In genomic region chrX:479273-479981, GRCh38 we compare ENCODE assay signal across 22 cellular contexts.
DNase-seq lines count a peak whose midpoint lies in the region; ATAC-seq, FAIRE-seq and TF ChIP-seq lines count a peak whose summit lies in the region.
"Had no signal": no experiment of that assay in that cellular context is flagged by ENCODE, and none has a peak within 500 bp of the region (broad histone marks: within the 10 kb centered on the region; RNA-seq: fewer than 3 reads in every experiment).

No MANE protein-coding gene starts in this region.

- no TSS peak for BruUV-seq in K562 (replicated peaks; lab: Mats Ljungman, UMichigan)

- CTCF ChIA-PET in activated CD4-positive, alpha-beta memory T cell treated with anti-CD3 and anti-CD28 coated beads for 36 hours (lab: Charles Lee): no interaction called here
- CTCF ChIA-PET in activated CD4-positive, alpha-beta memory T cell treated with anti-CD3 and anti-CD28 coated beads, Interleukin-2, amount 10 ng/mL, durations not matched to agents 7 days and 5 days (lab: Charles Lee): no interaction called here
- CTCF ChIA-PET in K562 (lab: Yijun Ruan, JAX; ENCODE audit: low intra/inter-chr PET ratio): no interaction called here

- H3K27ac Mint-ChIP-seq in activated CD4-positive, alpha-beta memory T cell treated with anti-CD3 and anti-CD28 coated beads for 36 hours: no peak overlapping the region
- H3K27ac Mint-ChIP-seq in activated CD4-positive, alpha-beta memory T cell treated with anti-CD3 and anti-CD28 coated beads, Interleukin-2, amount 10 ng/mL, durations not matched to agents 7 days and 5 days: no peak overlapping the region
- H3K27ac Mint-ChIP-seq in stimulated activated naive CD8-positive, alpha-beta T cell treated with anti-CD3 and anti-CD28 coated beads, Interleukin-15, amount 100 ng/mL, for 72 hours: no peak overlapping the region
- no peak overlapping the region for H3K27ac Mint-ChIP-seq in natural killer cell treated with Interleukin-12 subunit alpha and Interleukin-12 subunit beta and Interleukin-15 and Interleukin-18, amount 100 ng/mL, for 72 hours
- H3K27ac Mint-ChIP-seq: CD4-positive, alpha-beta memory T cell had no signal

- H3K4me3 Mint-ChIP-seq in activated CD4-positive, alpha-beta memory T cell treated with anti-CD3 and anti-CD28 coated beads for 36 hours: no peak overlapping the region
- no peak overlapping the region for H3K4me3 Mint-ChIP-seq in activated CD4-positive, alpha-beta memory T cell treated with anti-CD3 and anti-CD28 coated beads, Interleukin-2, amount 10 ng/mL, durations not matched to agents 7 days and 5 days
- no peak overlapping the region for H3K4me3 Mint-ChIP-seq in stimulated activated naive CD8-positive, alpha-beta T cell treated with anti-CD3 and anti-CD28 coated beads, Interleukin-15, amount 100 ng/mL, for 72 hours
- H3K4me3 Mint-ChIP-seq in natural killer cell treated with Interleukin-12 subunit alpha and Interleukin-12 subunit beta and Interleukin-15 and Interleukin-18, amount 100 ng/mL, for 72 hours: no peak overlapping the region
- H3K4me3 Mint-ChIP-seq: CD4-positive, alpha-beta memory T cell had no signal

- no peaks in the 10 kb centered on the region for H4K20me1 ChIP-seq in K562 (replicated peaks; ENCODE audit: control insufficient read depth, insufficient read depth, low read length)

- H3K9me3 ChIP-seq in K562 (replicated peaks; ENCODE audit: control insufficient read depth, insufficient read depth, low read depth, low read length): no peaks in the 10 kb centered on the region
- H3K9me3 ChIP-seq: A549 had no signal

- no peaks in the 10 kb centered on the region for H3K36me3 ChIP-seq in K562 (ENCODE audit: control insufficient read depth, insufficient read depth, low read length)

- no peaks in the 10 kb centered on the region; a peak in 1 of 5 replicates for H3K4me1 ChIP-seq in K562 (replicated peaks in 1 of 2; ENCODE audit: control insufficient read depth in 2 of 2, insufficient read depth in 2 of 2, low read length in 2 of 2)

- no peaks in the 10 kb centered on the region for H3K79me2 ChIP-seq in K562 (ENCODE audit: control insufficient read depth, insufficient read depth, low read length)

- H3K9me3 Mint-ChIP-seq in activated CD4-positive, alpha-beta memory T cell treated with anti-CD3 and anti-CD28 coated beads for 36 hours: no peaks in the 10 kb centered on the region
- H3K9me3 Mint-ChIP-seq in activated CD4-positive, alpha-beta memory T cell treated with anti-CD3 and anti-CD28 coated beads, Interleukin-2, amount 10 ng/mL, durations not matched to agents 7 days and 5 days: peaks cover 35% of the 10 kb centered on the region
- peaks cover 0 to 4% of the 10 kb centered on the region in 2 donors for H3K9me3 Mint-ChIP-seq in stimulated activated naive CD8-positive, alpha-beta T cell treated with anti-CD3 and anti-CD28 coated beads, Interleukin-15, amount 100 ng/mL, for 72 hours
- peaks cover 4% of the 10 kb centered on the region for H3K9me3 Mint-ChIP-seq in natural killer cell treated with Interleukin-12 subunit alpha and Interleukin-12 subunit beta and Interleukin-15 and Interleukin-18, amount 100 ng/mL, for 72 hours

- POLR2A ChIA-PET in activated CD4-positive, alpha-beta memory T cell treated with anti-CD3 and anti-CD28 coated beads for 36 hours (lab: Charles Lee): no interaction called here
- POLR2A ChIA-PET in activated CD4-positive, alpha-beta memory T cell treated with anti-CD3 and anti-CD28 coated beads, Interleukin-2, amount 10 ng/mL, durations not matched to agents 7 days and 5 days (lab: Charles Lee): no interaction called here
- POLR2A ChIA-PET in K562 (lab: Yijun Ruan, JAX): no interaction called here

- H3K4me2 ChIP-seq in K562 (ENCODE audit: insufficient read depth, low read length): no peak overlapping the region
- H3K4me2 ChIP-seq: A549 had no signal

- H3K4me3 ChIP-seq in K562: no peak overlapping the region
- H3K4me3 ChIP-seq: A549, GM23248 had no signal

- in situ Hi-C loops in K562 (cut with MboI): no loop called here

- no peak overlapping the region for H3K9ac ChIP-seq in K562 (ENCODE audit: insufficient read depth in 1 of 2, low read depth in 2 of 2, low read length in 2 of 2)
- H3K9ac ChIP-seq: GM23248 had no signal

- H3K9me1 ChIP-seq in K562 (ENCODE audit: control insufficient read depth, insufficient read depth, low read length): no peaks in the 10 kb centered on the region

- H2AFZ ChIP-seq in K562 (ENCODE audit: low read depth, low read length): no peak overlapping the region
- H2AFZ ChIP-seq: GM23248 had no signal

- peak; percentile 11 for DNase-seq in activated CD4-positive, alpha-beta memory T cell treated with anti-CD3 and anti-CD28 coated beads for 36 hours
- DNase-seq in activated CD4-positive, alpha-beta memory T cell treated with anti-CD3 and anti-CD28 coated beads, Interleukin-2, amount 10 ng/mL, durations not matched to agents 7 days and 5 days: no peak
- DNase-seq in stimulated activated naive CD8-positive, alpha-beta T cell treated with anti-CD3 and anti-CD28 coated beads, Interleukin-15, amount 100 ng/mL, for 72 hours: peak in 1 of 2 donors; percentile 37
- no peak for DNase-seq in stimulated activated naive CD8-positive, alpha-beta T cell treated with anti-CD3 and anti-CD28 coated beads, Interleukin-15, Interleukin-2, amounts not matched to agents 100 U/mL and 50 U/mL, for 24 hours
- DNase-seq in K562 (ENCODE audit: extremely low read depth in 1 of 4, low spot score in 3 of 4): peak in 1 of 4 experiments; percentile 9
- DNase-seq in natural killer cell treated with Interleukin-12 subunit alpha and Interleukin-12 subunit beta and Interleukin-15 and Interleukin-18, amount 100 ng/mL, for 72 hours (ENCODE audit: low spot score): no peak
- DNase-seq: C1 segment of cervical spinal cord; CD4-positive, alpha-beta memory T cell; COR-L47; DMS53; GM23248; H7; Kasumi-1; NCI-H1092 treated with DMSO at 0.1 percent for 48 hours; NCI-H1436; NCI-H187; NCI-H2081 treated with DMSO at 0.1 percent for 48 hours; NCI-H2171; NCI-H524; NCI-H774 had no signal

- H3K27me3 Mint-ChIP-seq in activated CD4-positive, alpha-beta memory T cell treated with anti-CD3 and anti-CD28 coated beads for 36 hours: no peaks in the 10 kb centered on the region
- no peaks in the 10 kb centered on the region for H3K27me3 Mint-ChIP-seq in activated CD4-positive, alpha-beta memory T cell treated with anti-CD3 and anti-CD28 coated beads, Interleukin-2, amount 10 ng/mL, durations not matched to agents 7 days and 5 days
- H3K27me3 Mint-ChIP-seq in stimulated activated naive CD8-positive, alpha-beta T cell treated with anti-CD3 and anti-CD28 coated beads, Interleukin-15, amount 100 ng/mL, for 72 hours: no peaks in the 10 kb centered on the region
- peaks cover 0 to 3% of the 10 kb centered on the region in 2 donors for H3K27me3 Mint-ChIP-seq in natural killer cell treated with Interleukin-12 subunit alpha and Interleukin-12 subunit beta and Interleukin-15 and Interleukin-18, amount 100 ng/mL, for 72 hours
- H3K27me3 Mint-ChIP-seq: CD4-positive, alpha-beta memory T cell had no signal

- intact Hi-C loops in activated CD4-positive, alpha-beta memory T cell treated with anti-CD3 and anti-CD28 coated beads for 36 hours (cut with micrococcal nuclease): no loop called here
- intact Hi-C loops in K562 (cut with micrococcal nuclease): no loop called here

- no peak for TF ChIP-seq CTCF in K562 (IDR thresholded peaks at IDR 0.05 in 2 of 3, conservative IDR thresholded peaks at IDR 0.05 in 1 of 3; ENCODE audit: insufficient read depth in 2 of 3, low read depth in 1 of 3, low read length in 3 of 3)

- no peaks in the 10 kb centered on the region for H3K36me3 Mint-ChIP-seq in activated CD4-positive, alpha-beta memory T cell treated with anti-CD3 and anti-CD28 coated beads for 36 hours
- no peaks in the 10 kb centered on the region for H3K36me3 Mint-ChIP-seq in activated CD4-positive, alpha-beta memory T cell treated with anti-CD3 and anti-CD28 coated beads, Interleukin-2, amount 10 ng/mL, durations not matched to agents 7 days and 5 days (ENCODE audit: low read depth)
- peaks cover 5% of the 10 kb centered on the region for H3K36me3 Mint-ChIP-seq in natural killer cell treated with Interleukin-12 subunit alpha and Interleukin-12 subunit beta and Interleukin-15 and Interleukin-18, amount 100 ng/mL, for 72 hours
- H3K36me3 Mint-ChIP-seq: CD4-positive, alpha-beta memory T cell had no signal

- H3K27ac ChIP-seq in K562 (ENCODE audit: extremely low read depth, low read depth, low read length): no peak overlapping the region
- H3K27ac ChIP-seq: A549, GM23248 had no signal

- WGBS in K562 (ENCODE audit: insufficient coverage, low coverage, missing lambda C conversion rate): 25% methylated on average over 10 of the region's 20 CpGs

- TF ChIP-seq RAD21 in K562 (CRISPR knock-in tag; conservative IDR thresholded peaks at IDR 0.05 in 1 of 2, IDR thresholded peaks at IDR 0.05 in 1 of 2): no peak

- peaks cover 0 to 26% of the 10 kb centered on the region in 2 experiments; a peak in 3 of 5 replicates for H3K27me3 ChIP-seq in K562 (ENCODE audit: control insufficient read depth in 2 of 2, insufficient read depth in 2 of 2, low read length in 2 of 2)

- ATAC-seq in stimulated activated naive CD8-positive, alpha-beta T cell treated with anti-CD3 and anti-CD28 coated beads, Interleukin-15, amount 100 ng/mL, for 72 hours: peak; percentile 68
- ATAC-seq in stimulated activated naive CD8-positive, alpha-beta T cell treated with anti-CD3 and anti-CD28 coated beads, Interleukin-15, Interleukin-2, amounts not matched to agents 100 U/mL and 50 U/mL, for 24 hours: no peak
- ATAC-seq in K562 (0 out of 3 replicates have a peak, but pooled peaks have one; percentile 29), HG02763 (IDR thresholded peaks at IDR 0.05; ENCODE audit: unreplicated experiment) (no peak)
- no peak for ATAC-seq in natural killer cell treated with Interleukin-12 subunit alpha and Interleukin-12 subunit beta and Interleukin-15 and Interleukin-18, amount 100 ng/mL, for 72 hours
- ATAC-seq: A549 had no signal

- no peaks in the 10 kb centered on the region for H3K4me1 Mint-ChIP-seq in activated CD4-positive, alpha-beta memory T cell treated with anti-CD3 and anti-CD28 coated beads for 36 hours (ENCODE audit: low read depth)
- H3K4me1 Mint-ChIP-seq in activated CD4-positive, alpha-beta memory T cell treated with anti-CD3 and anti-CD28 coated beads, Interleukin-2, amount 10 ng/mL, durations not matched to agents 7 days and 5 days: no peaks in the 10 kb centered on the region
- no peaks in the 10 kb centered on the region for H3K4me1 Mint-ChIP-seq in stimulated activated naive CD8-positive, alpha-beta T cell treated with anti-CD3 and anti-CD28 coated beads, Interleukin-15, amount 100 ng/mL, for 72 hours
- H3K4me1 Mint-ChIP-seq in natural killer cell treated with Interleukin-12 subunit alpha and Interleukin-12 subunit beta and Interleukin-15 and Interleukin-18, amount 100 ng/mL, for 72 hours (ENCODE audit: low read depth in 2 of 2): no peaks in the 10 kb centered on the region
- H3K4me1 Mint-ChIP-seq: CD4-positive, alpha-beta memory T cell had no signal

- FAIRE-seq in K562 (lab: Jason Lieb, UNC): no peak
- FAIRE-seq: A549 had no signal

- TF ChIP-seq EP300 in K562 (IDR thresholded peaks at IDR 0.05; ENCODE audit: low read length): no peak

- TF ChIP-seq POLR2A in K562 (conservative IDR thresholded peaks at IDR 0.05): no peak

TF ChIP-seq in K562, 482 proteins besides CTCF, POLR2A, EP300 and RAD21 (continues in another document):
- no peak for TF ChIP-seq C11orf30 (IDR thresholded peaks at IDR 0.05; ENCODE audit: low read depth)
- TF ChIP-seq RBM25 (IDR thresholded peaks at IDR 0.05; ENCODE audit: low read depth, low read length, severe bottlenecking): no peak
- TF ChIP-seq TAL1 (IDR thresholded peaks at IDR 0.05): no peak

Comparison
In these comparisons a context has a peak if more than half of its experiments do, and no peak if none do; other contexts are left out.
1. ATAC-seq: peak in stimulated activated naive CD8-positive, alpha-beta T cell treated with anti-CD3 and anti-CD28 coated beads, Interleukin-15, amount 100 ng/mL, for 72 hours (single experiment) and K562 (single experiment); none in stimulated activated naive CD8-positive, alpha-beta T cell treated with anti-CD3 and anti-CD28 coated beads, Interleukin-15, Interleukin-2, amounts not matched to agents 100 U/mL and 50 U/mL, for 24 hours (single experiment), HG02763 (single experiment) and natural killer cell treated with Interleukin-12 subunit alpha and Interleukin-12 subunit beta and Interleukin-15 and Interleukin-18, amount 100 ng/mL, for 72 hours (0 of 2).